ENCODE assay signal across 29 cellular contexts in the genomic region with DNA sequence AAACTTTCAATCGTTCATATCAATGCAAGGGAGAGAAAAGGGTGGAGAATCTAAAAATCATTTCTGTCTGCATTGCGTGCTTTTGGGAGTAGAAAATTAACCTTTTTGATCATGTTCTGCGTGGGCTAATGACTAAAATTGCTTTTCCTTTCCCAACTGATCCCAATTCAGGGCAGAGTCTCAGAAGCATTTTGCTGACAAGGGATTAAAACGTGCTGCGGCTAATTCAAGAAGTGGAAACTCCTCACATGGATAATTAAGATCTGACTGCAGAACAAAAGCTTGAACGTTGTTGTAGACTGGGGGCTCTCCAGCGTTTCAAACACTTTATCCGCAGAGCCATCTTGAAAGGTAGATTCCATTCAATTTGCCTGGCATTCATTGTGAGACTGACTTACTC.
"Had no signal": no experiment of that assay in that cellular context is flagged by ENCODE, and none has a peak within 500 bp of the region (broad histone marks: within the 10 kb centered on the region; RNA-seq: fewer than 3 reads in every experiment).

No MANE protein-coding gene starts in this region.

- H3K27ac ChIP-seq: breast epithelium, esophagus muscularis mucosa, foreskin keratinocyte, heart left ventricle, lower lobe of right lung, neutrophil, sigmoid colon, uterus had no signal

- H3K4me1 ChIP-seq: breast epithelium, esophagus muscularis mucosa, foreskin keratinocyte, heart left ventricle, lower lobe of right lung, sigmoid colon, uterus had no signal

- DNase-seq: activated CD4-positive, alpha-beta T cell treated with anti-CD3 and anti-CD28 coated beads for 1 hour; activated CD4-positive, alpha-beta T cell treated with anti-CD3 and anti-CD28 coated beads, Interleukin-2, amount 50 U/mL, for 1 hour; activated CD8-positive, alpha-beta T cell treated with anti-CD3 and anti-CD28 coated beads for 36 hours; activated gamma-delta T cell treated with Interleukin-2 at 50 U/mL for 16 hours; activated naive CD8-positive, alpha-beta T cell treated with anti-CD3 and anti-CD28 coated beads, Interleukin-2, amount 50 U/mL, for 24 hours; activated T-cell treated with anti-CD3 and anti-CD28 coated beads, Interleukin-2, amount 50 U/mL, for 4 hours; amygdala; central memory CD4-positive, alpha-beta T cell; foreskin keratinocyte; heart left ventricle; hypothalamus; immature natural killer cell; lower lobe of right lung; mesenchymal stem cell; naive thymus-derived CD8-positive, alpha-beta T cell; sigmoid colon; small intestine; stimulated activated CD4-positive, alpha-beta T cell treated with anti-CD3 and anti-CD28 coated beads, Interleukin-4, amount 100 ng/mL, for 24 hours; stimulated activated naive CD8-positive, alpha-beta T cell treated with anti-CD3 and anti-CD28 coated beads, Interleukin-15, amount 100 ng/mL, for 72 hours; substantia nigra; T-helper 2 cell; uterus had no signal

- FAIRE-seq: small intestine had no signal

- H3K9me3 ChIP-seq: breast epithelium, esophagus muscularis mucosa, heart left ventricle, lower lobe of right lung, neutrophil, sigmoid colon, uterus had no signal

- H3K4me3 ChIP-seq: breast epithelium, esophagus muscularis mucosa, heart left ventricle, lower lobe of right lung, sigmoid colon, uterus had no signal

- ATAC-seq: activated CD8-positive, alpha-beta T cell treated with anti-CD3 and anti-CD28 coated beads for 36 hours; activated naive CD8-positive, alpha-beta T cell treated with anti-CD3 and anti-CD28 coated beads, Interleukin-2, amount 50 U/mL, for 24 hours; activated T-cell treated with anti-CD3 and anti-CD28 coated beads, Interleukin-2, amount 50 U/mL, for 4 hours; activated T-helper 17 cell treated with anti-CD3 and anti-CD28 coated beads, Interleukin-2, amount 50 U/mL, for 72 hours; foreskin keratinocyte; heart left ventricle; left lobe of liver; lower lobe of right lung; naive thymus-derived CD8-positive, alpha-beta T cell; stimulated activated memory B cell treated with anti-CD40 and anti-IgM and Interleukin-4, amounts not matched to agents 10 μg/mL and 1 μg/mL and 100 μg/mL, for 72 hours; stimulated activated naive CD8-positive, alpha-beta T cell treated with anti-CD3 and anti-CD28 coated beads, Interleukin-15, amount 100 ng/mL, for 72 hours; WTC11 had no signal

- H3K36me3 ChIP-seq: breast epithelium, esophagus muscularis mucosa, heart left ventricle, lower lobe of right lung, neutrophil, sigmoid colon, uterus had no signal

- H3K27me3 ChIP-seq: breast epithelium, esophagus muscularis mucosa, foreskin keratinocyte, heart left ventricle, neutrophil, sigmoid colon, uterus had no signal
